In genomic region chr18:6745504-6746031, GRCh38 we compare ENCODE assay signal across 19 cellular contexts. TPM values are rescaled to one million over a fixed set of nuclear protein-coding genes. Genes with fewer than 3 reads are reported as not detected.
DNase-seq lines count a peak whose midpoint lies in the region; ATAC-seq and TF ChIP-seq lines count a peak whose summit lies in the region.
"Had no signal": no experiment of that assay in that cellular context is flagged by ENCODE, and none has a peak within 500 bp of the region (broad histone marks: within the 10 kb centered on the region; RNA-seq: fewer than 3 reads in every experiment).

No MANE protein-coding gene starts in this region.

- H2AK5ac ChIP-seq in mesendoderm (ENCODE audit: low read length) (no peak overlapping the region), H9 (ENCODE audit: insufficient read length, low read length) (no peak overlapping the region)

- H3K9ac ChIP-seq in mesendoderm (ENCODE audit: low read length) (no peak overlapping the region), H9 (ENCODE audit: extremely low read depth, insufficient read length, low read length) (no peak overlapping the region)
- H3K9ac ChIP-seq: GM23248 had no signal

- H3K27ac Mint-ChIP-seq in natural killer cell treated with Interleukin-12 subunit alpha and Interleukin-12 subunit beta and Interleukin-15 and Interleukin-18, amount 100 ng/mL, for 72 hours: no peak overlapping the region
- no peak overlapping the region; a peak in 2 of 7 replicates for H3K27ac Mint-ChIP-seq in H9
- H3K27ac Mint-ChIP-seq: HFFc6 had no signal

- no peaks in the 10 kb centered on the region for H4K20me1 ChIP-seq in H9 (ENCODE audit: control insufficient read depth, insufficient read depth, insufficient read length)

- H3K36me3 ChIP-seq in mesendoderm (ENCODE audit: control insufficient read depth, insufficient read depth, low read length) (no peaks in the 10 kb centered on the region), psoas muscle (ENCODE audit: insufficient read depth in 1 of 2, low read depth in 1 of 2) (no peaks in the 10 kb centered on the region), mucosa of descending colon (ENCODE audit: low read depth) (no peaks in the 10 kb centered on the region)

- H2BK15ac ChIP-seq in mesendoderm (replicated peaks; ENCODE audit: low read depth): no peak overlapping the region
- H2BK15ac ChIP-seq in H9 (ENCODE audit: low read depth, low read length): no peak overlapping the region

- H3K4me1 Mint-ChIP-seq in natural killer cell treated with Interleukin-12 subunit alpha and Interleukin-12 subunit beta and Interleukin-15 and Interleukin-18, amount 100 ng/mL, for 72 hours (ENCODE audit: low read depth in 2 of 2): no peaks in the 10 kb centered on the region
- peaks cover 20 to 37% of the 10 kb centered on the region in 2 experiments for H3K4me1 Mint-ChIP-seq in H9

- H3K4me1 ChIP-seq in mesendoderm (ENCODE audit: control insufficient read depth, low read depth, low read length) (peaks cover 5% of the 10 kb centered on the region), psoas muscle (peaks cover 49% of the 10 kb centered on the region), mucosa of descending colon (ENCODE audit: low read depth) (no peaks in the 10 kb centered on the region), H9 (ENCODE audit: insufficient read depth, low read length) (0 out of 2 replicates have a peak, but pooled peaks cover 2% of the 10 kb centered on the region)

- TF ChIP-seq CTCF in VCaP (conservative IDR thresholded peaks at IDR 0.05) (no peak), psoas muscle (IDR thresholded peaks at IDR 0.05) (no peak), mucosa of descending colon (IDR thresholded peaks at IDR 0.05) (no peak), H9 (conservative IDR thresholded peaks at IDR 0.05) (no peak)

- H4K5ac ChIP-seq in mesendoderm (ENCODE audit: low read length) (no peak overlapping the region), H9 (ENCODE audit: insufficient read length, low read depth, low read length) (no peak overlapping the region)

- H3K4ac ChIP-seq in mesendoderm (ENCODE audit: low read depth, low read length) (no peak overlapping the region), H9 (ENCODE audit: low read depth, low read length) (no peak overlapping the region)

- H2BK20ac ChIP-seq in H9 (ENCODE audit: low read depth, low read length, poor library complexity, severe bottlenecking): no peak overlapping the region

- peaks cover 2% of the 10 kb centered on the region for H3K9me3 ChIP-seq in psoas muscle
- H3K9me3 ChIP-seq in mucosa of descending colon: no peaks in the 10 kb centered on the region
- H3K9me3 ChIP-seq in H9 (ENCODE audit: control insufficient read depth, low read depth, low read length): peaks cover 5% of the 10 kb centered on the region
- H3K9me3 ChIP-seq: A549 had no signal

- H3K23me2 ChIP-seq in H9 (ENCODE audit: insufficient read length, low read depth, low read length, poor library complexity, severe bottlenecking): no peaks in the 10 kb centered on the region

- H3K4me2 ChIP-seq in mesendoderm (ENCODE audit: low read length): no peak overlapping the region
- H3K4me2 ChIP-seq in H9 (ENCODE audit: insufficient read depth, insufficient read length, low read length): no peak overlapping the region
- H3K4me2 ChIP-seq: A549, PC-9 had no signal

- H3T11ph ChIP-seq in H9 (ENCODE audit: low read length): no peak overlapping the region

- H2BK120ac ChIP-seq in mesendoderm (ENCODE audit: low read depth, low read length) (no peak overlapping the region), H9 (ENCODE audit: low read depth, low read length, poor library complexity, severe bottlenecking) (no peak overlapping the region)

- H2BK5ac ChIP-seq in mesendoderm (ENCODE audit: low read length): peak overlapping the region; percentile 21
- no peak overlapping the region for H2BK5ac ChIP-seq in H9 (ENCODE audit: insufficient read length, low read length)

- H3K27me3 Mint-ChIP-seq in natural killer cell treated with Interleukin-12 subunit alpha and Interleukin-12 subunit beta and Interleukin-15 and Interleukin-18, amount 100 ng/mL, for 72 hours: no peaks in the 10 kb centered on the region
- no peaks in the 10 kb centered on the region for H3K27me3 Mint-ChIP-seq in H9 (ENCODE audit: low read depth)

- no peak overlapping the region for H3K14ac ChIP-seq in H9 (ENCODE audit: insufficient read depth, low read length)

- H3K79me2 ChIP-seq in mesendoderm (ENCODE audit: control insufficient read depth, insufficient read depth, low read length) (no peaks in the 10 kb centered on the region), H9 (ENCODE audit: insufficient read depth, low read length) (no peaks in the 10 kb centered on the region; the same call in 1 of the 2 replicates)

- H3K36me3 Mint-ChIP-seq in natural killer cell treated with Interleukin-12 subunit alpha and Interleukin-12 subunit beta and Interleukin-15 and Interleukin-18, amount 100 ng/mL, for 72 hours: no peaks in the 10 kb centered on the region
- peaks cover 4 to 12% (median 12%) of the 10 kb centered on the region in 3 experiments for H3K36me3 Mint-ChIP-seq in H9 (ENCODE audit: insufficient read depth in 1 of 3, low read depth in 3 of 3)

- H3K18ac ChIP-seq in mesendoderm (ENCODE audit: low read length): peak overlapping the region; percentile 65
- H3K18ac ChIP-seq in H9 (ENCODE audit: insufficient read length, low read depth, low read length): no peak overlapping the region

- peaks cover 3% of the 10 kb centered on the region for H3K79me1 ChIP-seq in mesendoderm (ENCODE audit: low read length)
- H3K79me1 ChIP-seq in H9 (ENCODE audit: insufficient read depth, low read depth, low read length, poor library complexity, severe bottlenecking): no peaks in the 10 kb centered on the region

- intact Hi-C loops in psoas muscle (cut with DNase I) (no loop called here), mucosa of descending colon (cut with DNase I, micrococcal nuclease) (no loop called here)

- H2AFZ ChIP-seq in H9 (ENCODE audit: low read length): no peak overlapping the region
- H2AFZ ChIP-seq: GM23248, PC-9 had no signal

- WGBS in mesendoderm (ENCODE audit: extremely low coverage, insufficient coverage, low lambda C conversion rate): no CpG with 5 or more reads among the region's 5 CpGs
- 56 to 82% (median 57%) methylated on average over 5 of the region's 5 CpGs for WGBS in psoas muscle, 3 donors
- no CpG with 5 or more reads among the region's 5 CpGs for WGBS in H9 (ENCODE audit: extremely low coverage, insufficient read length, low lambda C conversion rate)

- no peak overlapping the region for H2BK12ac ChIP-seq in H9 (ENCODE audit: insufficient read length, low read depth, low read length)

- no peak overlapping the region for H4K91ac ChIP-seq in H9 (ENCODE audit: insufficient read length, low read depth, low read length)

- ATAC-seq in psoas muscle (no peak), mucosa of descending colon (no peak)
- no peak for ATAC-seq in natural killer cell treated with Interleukin-12 subunit alpha and Interleukin-12 subunit beta and Interleukin-15 and Interleukin-18, amount 100 ng/mL, for 72 hours
- ATAC-seq: A549 had no signal

- H3K9me3 Mint-ChIP-seq in natural killer cell treated with Interleukin-12 subunit alpha and Interleukin-12 subunit beta and Interleukin-15 and Interleukin-18, amount 100 ng/mL, for 72 hours: peaks cover 3% of the 10 kb centered on the region
- H3K9me3 Mint-ChIP-seq in H9: peaks cover 6 to 13% of the 10 kb centered on the region in 2 experiments

- no peak overlapping the region for H3K23ac ChIP-seq in mesendoderm (ENCODE audit: low read length)
- H3K23ac ChIP-seq in H9 (ENCODE audit: insufficient read length, low read depth, low read length): no peak overlapping the region

- no peak overlapping the region for H3K56ac ChIP-seq in mesendoderm (ENCODE audit: low read length)
- no peak overlapping the region for H3K56ac ChIP-seq in H9 (ENCODE audit: insufficient read length, low read depth, low read length)

- DNase-seq in LHCN-M2 (ENCODE audit: low read depth) (peak; percentile 52), mesendoderm (no peak), psoas muscle (no peak), NCI-H2081 treated with DMSO at 0.1 percent for 48 hours (lab: John Stamatoyannopoulos, UW) (no peak), mucosa of descending colon (no peak), H9 (no peak)
- DNase-seq in natural killer cell treated with Interleukin-12 subunit alpha and Interleukin-12 subunit beta and Interleukin-15 and Interleukin-18, amount 100 ng/mL, for 72 hours (ENCODE audit: low spot score): no peak
- DNase-seq: DMS53, GM23248, HFFc6, Karpas-422, NCI-H1417, NCI-H2029, NCI-H226, NCI-H526, PC-9 had no signal

- H3K27me3 ChIP-seq in mesendoderm (ENCODE audit: insufficient read depth, low read length, poor library complexity) (no peaks in the 10 kb centered on the region), psoas muscle (ENCODE audit: insufficient read depth in 3 of 3, low read length in 2 of 3) (no peaks in the 10 kb centered on the region), H9 (ENCODE audit: insufficient read depth, low read length) (no peaks in the 10 kb centered on the region; the same call in 1 of the 2 replicates)

- H3K27ac ChIP-seq in VCaP (peak overlapping the region; percentile 72), mesendoderm (ENCODE audit: low read depth, low read length) (no peak overlapping the region), psoas muscle (peak overlapping the region; percentile 85), H9 (ENCODE audit: insufficient read length, low read depth, low read length) (no peak overlapping the region)
- H3K27ac ChIP-seq: A549, GM23248, PC-9, SK-N-MC had no signal

- H4K8ac ChIP-seq in mesendoderm (ENCODE audit: low read depth, low read length) (no peak overlapping the region), H9 (replicated peaks; ENCODE audit: insufficient read length, low read depth, low read length) (no peak overlapping the region)

- no peak overlapping the region for H3K4me3 Mint-ChIP-seq in natural killer cell treated with Interleukin-12 subunit alpha and Interleukin-12 subunit beta and Interleukin-15 and Interleukin-18, amount 100 ng/mL, for 72 hours
- H3K4me3 Mint-ChIP-seq in H9: no peak overlapping the region
- H3K4me3 Mint-ChIP-seq: HFFc6 had no signal

- H3K4me3 ChIP-seq in mesendoderm (ENCODE audit: low read length) (no peak overlapping the region), psoas muscle (no peak overlapping the region), mucosa of descending colon (no peak overlapping the region)
- H3K4me3 ChIP-seq: A549, GM23248, PC-9, SK-N-MC had no signal

RNA-seq across cellular contexts. Expression of gene ARHGAP28, which starts 16.1 kb away (rescaled TPM):
- total RNA-seq in LHCN-M2 (2014; rRNA removed) (6.2 and 15.5 TPM in 2 replicates), psoas muscle (1 to 10 TPM; 2.1 to 8.8 (median 6.4) TPM), mucosa of descending colon (1 to 10 TPM; 2.0 to 6.8 (median 2.6) TPM), H9 (2021) (7.9 and 9.2 TPM in 2 replicates)
- polyA plus RNA-seq in LHCN-M2 (2012): 4.0 TPM
- polyA plus RNA-seq in mesendoderm (2013, experiment 1 of 2): 10.2 TPM
- 10.4 TPM for polyA plus RNA-seq in mesendoderm (2013, experiment 2 of 2)
- polyA plus RNA-seq in psoas muscle: 1 to 10 TPM in 1 of 3 donors, under 1 TPM in 2; 0.65 to 3.0 (median 0.79) TPM
- total RNA-seq in natural killer cell treated with Interleukin-12 subunit alpha and Interleukin-12 subunit beta and Interleukin-15 and Interleukin-18, amount 100 ng/mL, for 72 hours: not detected
- total RNA-seq: GM23248, PC-9 had no signal

Comparison
In these comparisons a context has a peak if more than half of its experiments do, and no peak if none do; other contexts are left out.
1. H3K27ac ChIP-seq: peak in VCaP (single experiment) and psoas muscle (single experiment); none in mesendoderm (single experiment) and H9 (single experiment).